Comparison of ENCODE assay signal across 15 cellular contexts in the genomic region with DNA sequence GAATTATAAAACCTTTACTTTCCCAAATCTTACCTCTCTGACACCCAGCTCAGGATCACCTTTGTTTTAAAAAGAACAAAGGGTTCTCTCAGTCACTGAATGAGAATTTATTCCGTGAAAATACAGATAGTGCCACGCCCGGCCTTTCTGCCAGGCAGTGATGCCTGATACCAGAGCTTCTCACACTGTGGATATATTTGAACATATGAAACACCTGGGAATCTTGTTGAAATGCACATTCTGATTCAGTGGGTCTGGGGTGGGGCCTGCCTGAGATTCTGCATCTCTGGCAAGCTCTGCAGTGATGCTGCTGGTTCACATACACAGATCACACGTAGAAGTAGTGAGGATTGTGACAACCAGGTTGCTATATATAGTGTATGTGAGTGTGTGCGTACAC. TPM values are rescaled to one million over a fixed set of nuclear protein-coding genes. Genes with fewer than 3 reads are reported as not detected.
DNase-seq lines count a peak whose midpoint lies in the region; ATAC-seq, FAIRE-seq and TF ChIP-seq lines count a peak whose summit lies in the region.
"Had no signal": no experiment of that assay in that cellular context is flagged by ENCODE, and none has a peak within 500 bp of the region (broad histone marks: within the 10 kb centered on the region; RNA-seq: fewer than 3 reads in every experiment).

No MANE protein-coding gene starts in this region.

- DNase-seq in GM12891 (ENCODE audit: insufficient read length, low spot score) (no peak), caudate nucleus (lab: John Stamatoyannopoulos, UW) (peak in 31 of 61 donors; percentile 2 to 78 (median 19)), occipital lobe (lab: John Stamatoyannopoulos, UW) (peak; percentile 30), retina (peak; percentile 21), NCI-H1930 (lab: John Stamatoyannopoulos, UW) (no peak), NCI-H1694 (lab: John Stamatoyannopoulos, UW) (no peak)
- DNase-seq: 8988T; Calu3; CD8-positive, alpha-beta T cell; DMS79 treated with DMSO at 0.1 percent for 48 hours; GOT3; H7 had no signal

- FAIRE-seq in GM12891 (lab: Jason Lieb, UNC) = peak; percentile 56

- no peak for ATAC-seq in HG02938 (IDR thresholded peaks at IDR 0.05; ENCODE audit: unreplicated experiment)
- ATAC-seq: CD8-positive, alpha-beta T cell had no signal

- no peak for TF ChIP-seq POLR2A in GM12891 (IDR thresholded peaks at IDR 0.05; ENCODE audit: low read depth, low read length)

- no peak overlapping the region for H3K27ac ChIP-seq in caudate nucleus (ENCODE audit: low read depth, low read length)
- H3K27ac ChIP-seq: BLaER1 treated with 17β-estradiol and CSF1 and Interleukin-3, amounts not matched to agents 10 nM and 100 nM; HL-60 had no signal

TF ChIP-seq in GM12891, 5 proteins besides CTCF, POLR2A, EP300 and RAD21:
- TF ChIP-seq PAX5 (IDR thresholded peaks at IDR 0.05; ENCODE audit: insufficient read depth, low read length, severe bottlenecking) = no peak
TF ChIP-seq in GM12891: peak in this region for 0.

RNA-seq across cellular contexts. Expression of a gene that starts 46.0 kb away (rescaled TPM):
- polyA plus RNA-seq in GM12891 (2012; ENCODE audit: low read depth, missing spikeins) = 5.9 TPM
- 39.0 TPM for total RNA-seq in occipital lobe

Comparison
In these comparisons a context has a peak if more than half of its experiments do, and no peak if none do; other contexts are left out.
1. DNase-seq: peak in caudate nucleus (31 of 61), occipital lobe (single experiment) and retina (single experiment); none in GM12891 (single experiment), NCI-H1930 (0 of 2) and NCI-H1694 (single experiment).